In the genomic region with DNA sequence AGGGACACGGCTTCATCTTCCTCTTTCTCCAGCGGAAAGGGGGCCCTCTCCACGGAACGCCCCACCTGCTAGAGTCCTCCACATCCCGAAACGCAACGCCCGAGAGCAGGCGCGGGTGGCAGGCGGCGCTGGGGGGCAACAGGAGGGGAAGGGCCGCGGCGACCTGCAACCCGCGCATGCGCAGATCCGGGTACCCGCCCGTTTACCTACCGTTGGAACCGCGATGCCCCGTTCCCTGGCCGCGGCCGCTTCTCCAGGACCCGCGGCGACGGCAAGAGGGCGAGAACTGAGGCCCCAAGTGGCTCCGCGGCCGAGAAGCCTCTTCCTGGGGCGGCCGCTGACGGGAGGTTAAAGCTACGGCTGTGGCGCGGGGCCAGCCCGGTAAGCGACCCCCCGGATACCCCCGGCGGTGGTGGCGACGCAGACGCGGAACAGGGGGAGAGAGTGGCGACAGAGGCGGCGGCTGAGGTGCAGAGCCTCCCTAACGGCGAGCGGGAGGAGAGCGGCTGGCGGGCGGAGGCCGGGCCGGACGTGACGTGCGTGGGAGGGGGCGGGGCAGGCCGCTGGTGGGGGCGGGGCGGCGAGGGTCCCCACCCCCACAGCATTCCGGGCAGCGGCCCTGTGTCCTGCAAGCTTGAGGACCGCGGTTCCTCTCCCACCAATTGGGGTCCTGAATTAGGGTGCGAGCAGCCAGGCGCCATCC, we compare ENCODE assay signal across 1 cellular context.
A peak's percentile ranks its signal among the peaks of the same experiment; 100 is the strongest.
TF ChIP-seq lines count a peak whose summit lies in the region.

A gene (minus strand): TSS at position 508 of the 703 bp plus-strand sequence. CDS start 13,968 bp downstream, outside the sequence.

TF ChIP-seq in WTC11, 78 proteins besides CTCF, POLR2A, EP300 and RAD21 (continued from another document):
- TF ChIP-seq ESRRA (CRISPR knock-in tag; IDR thresholded peaks at IDR 0.05; ENCODE audit: borderline replicate concordance) (0 out of 2 replicates have a peak, but pooled peaks have one; percentile 59), ETV6 (CRISPR knock-in tag; IDR thresholded peaks at IDR 0.05) (no peak), TEAD1 (CRISPR knock-in tag; IDR thresholded peaks at IDR 0.05) (peak; percentile 75), ELF4 (CRISPR knock-in tag; IDR thresholded peaks at IDR 0.05; ENCODE audit: low read depth) (no peak), ZNF671 (CRISPR knock-in tag; IDR thresholded peaks at IDR 0.05) (no peak), FOXJ3 (CRISPR knock-in tag; IDR thresholded peaks at IDR 0.05; ENCODE audit: borderline replicate concordance) (no peak), FOXK1 (CRISPR knock-in tag; IDR thresholded peaks at IDR 0.05) (no peak; the same call in 1 of the 2 replicates), CBFB (CRISPR knock-in tag; IDR thresholded peaks at IDR 0.05; ENCODE audit: low read depth) (peak; percentile 93; the same call in 1 of the 2 replicates), MXD4 (CRISPR knock-in tag; IDR thresholded peaks at IDR 0.05; ENCODE audit: borderline replicate concordance) (no peak), HMGA2 (CRISPR knock-in tag; IDR thresholded peaks at IDR 0.05) (no peak)
- TF ChIP-seq, protein P1, sequence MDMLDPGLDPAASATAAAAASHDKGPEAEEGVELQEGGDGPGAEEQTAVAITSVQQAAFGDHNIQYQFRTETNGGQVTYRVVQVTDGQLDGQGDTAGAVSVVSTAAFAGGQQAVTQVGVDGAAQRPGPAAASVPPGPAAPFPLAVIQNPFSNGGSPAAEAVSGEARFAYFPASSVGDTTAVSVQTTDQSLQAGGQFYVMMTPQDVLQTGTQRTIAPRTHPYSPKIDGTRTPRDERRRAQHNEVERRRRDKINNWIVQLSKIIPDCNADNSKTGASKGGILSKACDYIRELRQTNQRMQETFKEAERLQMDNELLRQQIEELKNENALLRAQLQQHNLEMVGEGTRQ (CRISPR knock-in tag; IDR thresholded peaks at IDR 0.05) = no peak
- TF ChIP-seq, protein P2, sequence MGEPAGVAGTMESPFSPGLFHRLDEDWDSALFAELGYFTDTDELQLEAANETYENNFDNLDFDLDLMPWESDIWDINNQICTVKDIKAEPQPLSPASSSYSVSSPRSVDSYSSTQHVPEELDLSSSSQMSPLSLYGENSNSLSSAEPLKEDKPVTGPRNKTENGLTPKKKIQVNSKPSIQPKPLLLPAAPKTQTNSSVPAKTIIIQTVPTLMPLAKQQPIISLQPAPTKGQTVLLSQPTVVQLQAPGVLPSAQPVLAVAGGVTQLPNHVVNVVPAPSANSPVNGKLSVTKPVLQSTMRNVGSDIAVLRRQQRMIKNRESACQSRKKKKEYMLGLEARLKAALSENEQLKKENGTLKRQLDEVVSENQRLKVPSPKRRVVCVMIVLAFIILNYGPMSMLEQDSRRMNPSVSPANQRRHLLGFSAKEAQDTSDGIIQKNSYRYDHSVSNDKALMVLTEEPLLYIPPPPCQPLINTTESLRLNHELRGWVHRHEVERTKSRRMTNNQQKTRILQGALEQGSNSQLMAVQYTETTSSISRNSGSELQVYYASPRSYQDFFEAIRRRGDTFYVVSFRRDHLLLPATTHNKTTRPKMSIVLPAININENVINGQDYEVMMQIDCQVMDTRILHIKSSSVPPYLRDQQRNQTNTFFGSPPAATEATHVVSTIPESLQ (CRISPR knock-in tag; IDR thresholded peaks at IDR 0.05) = no peak
- TF ChIP-seq, protein P3, sequence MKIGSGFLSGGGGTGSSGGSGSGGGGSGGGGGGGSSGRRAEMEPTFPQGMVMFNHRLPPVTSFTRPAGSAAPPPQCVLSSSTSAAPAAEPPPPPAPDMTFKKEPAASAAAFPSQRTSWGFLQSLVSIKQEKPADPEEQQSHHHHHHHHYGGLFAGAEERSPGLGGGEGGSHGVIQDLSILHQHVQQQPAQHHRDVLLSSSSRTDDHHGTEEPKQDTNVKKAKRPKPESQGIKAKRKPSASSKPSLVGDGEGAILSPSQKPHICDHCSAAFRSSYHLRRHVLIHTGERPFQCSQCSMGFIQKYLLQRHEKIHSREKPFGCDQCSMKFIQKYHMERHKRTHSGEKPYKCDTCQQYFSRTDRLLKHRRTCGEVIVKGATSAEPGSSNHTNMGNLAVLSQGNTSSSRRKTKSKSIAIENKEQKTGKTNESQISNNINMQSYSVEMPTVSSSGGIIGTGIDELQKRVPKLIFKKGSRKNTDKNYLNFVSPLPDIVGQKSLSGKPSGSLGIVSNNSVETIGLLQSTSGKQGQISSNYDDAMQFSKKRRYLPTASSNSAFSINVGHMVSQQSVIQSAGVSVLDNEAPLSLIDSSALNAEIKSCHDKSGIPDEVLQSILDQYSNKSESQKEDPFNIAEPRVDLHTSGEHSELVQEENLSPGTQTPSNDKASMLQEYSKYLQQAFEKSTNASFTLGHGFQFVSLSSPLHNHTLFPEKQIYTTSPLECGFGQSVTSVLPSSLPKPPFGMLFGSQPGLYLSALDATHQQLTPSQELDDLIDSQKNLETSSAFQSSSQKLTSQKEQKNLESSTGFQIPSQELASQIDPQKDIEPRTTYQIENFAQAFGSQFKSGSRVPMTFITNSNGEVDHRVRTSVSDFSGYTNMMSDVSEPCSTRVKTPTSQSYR (CRISPR knock-in tag; IDR thresholded peaks at IDR 0.05) = peak; percentile 82; the same call in 1 of the 2 replicates
- TF ChIP-seq, protein P4, sequence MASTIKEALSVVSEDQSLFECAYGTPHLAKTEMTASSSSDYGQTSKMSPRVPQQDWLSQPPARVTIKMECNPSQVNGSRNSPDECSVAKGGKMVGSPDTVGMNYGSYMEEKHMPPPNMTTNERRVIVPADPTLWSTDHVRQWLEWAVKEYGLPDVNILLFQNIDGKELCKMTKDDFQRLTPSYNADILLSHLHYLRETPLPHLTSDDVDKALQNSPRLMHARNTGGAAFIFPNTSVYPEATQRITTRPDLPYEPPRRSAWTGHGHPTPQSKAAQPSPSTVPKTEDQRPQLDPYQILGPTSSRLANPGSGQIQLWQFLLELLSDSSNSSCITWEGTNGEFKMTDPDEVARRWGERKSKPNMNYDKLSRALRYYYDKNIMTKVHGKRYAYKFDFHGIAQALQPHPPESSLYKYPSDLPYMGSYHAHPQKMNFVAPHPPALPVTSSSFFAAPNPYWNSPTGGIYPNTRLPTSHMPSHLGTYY (CRISPR knock-in tag; IDR thresholded peaks at IDR 0.05) = no peak
- TF ChIP-seq, protein P5, sequence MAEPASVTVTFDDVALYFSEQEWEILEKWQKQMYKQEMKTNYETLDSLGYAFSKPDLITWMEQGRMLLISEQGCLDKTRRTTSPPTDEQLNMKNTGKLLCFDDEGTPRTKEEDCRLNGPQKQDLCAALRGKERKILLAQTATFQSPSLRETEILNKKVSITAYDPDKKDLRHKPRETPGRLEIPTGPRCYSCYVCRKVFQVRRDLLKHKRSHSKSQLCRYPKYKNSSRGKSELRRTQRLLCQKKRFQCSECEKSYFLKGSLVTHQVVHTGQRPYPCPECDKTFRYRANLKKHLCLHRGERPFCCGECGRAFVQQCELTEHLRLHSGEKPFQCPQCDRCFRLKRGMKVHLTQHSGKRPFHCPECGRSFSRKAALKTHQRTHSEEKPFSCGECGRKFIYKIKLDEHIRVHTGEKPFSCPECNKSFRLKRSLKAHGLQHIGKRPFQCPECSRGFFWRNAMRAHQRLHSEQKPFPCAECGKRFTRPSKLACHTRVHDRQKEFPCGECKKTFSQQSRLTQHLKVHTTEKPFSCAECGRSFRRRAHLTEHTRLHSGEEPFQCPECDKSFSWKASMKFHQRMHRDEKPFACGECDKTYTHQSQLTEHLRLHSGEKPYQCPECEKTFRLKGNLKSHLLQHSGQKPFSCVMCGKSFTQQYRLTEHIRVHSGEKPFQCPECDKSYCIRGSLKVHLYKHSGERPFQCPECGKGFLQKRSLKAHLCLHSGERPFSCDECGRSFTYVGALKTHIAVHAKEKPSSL (CRISPR knock-in tag; conservative IDR thresholded peaks at IDR 0.05) = no peak
- TF ChIP-seq, protein P6, sequence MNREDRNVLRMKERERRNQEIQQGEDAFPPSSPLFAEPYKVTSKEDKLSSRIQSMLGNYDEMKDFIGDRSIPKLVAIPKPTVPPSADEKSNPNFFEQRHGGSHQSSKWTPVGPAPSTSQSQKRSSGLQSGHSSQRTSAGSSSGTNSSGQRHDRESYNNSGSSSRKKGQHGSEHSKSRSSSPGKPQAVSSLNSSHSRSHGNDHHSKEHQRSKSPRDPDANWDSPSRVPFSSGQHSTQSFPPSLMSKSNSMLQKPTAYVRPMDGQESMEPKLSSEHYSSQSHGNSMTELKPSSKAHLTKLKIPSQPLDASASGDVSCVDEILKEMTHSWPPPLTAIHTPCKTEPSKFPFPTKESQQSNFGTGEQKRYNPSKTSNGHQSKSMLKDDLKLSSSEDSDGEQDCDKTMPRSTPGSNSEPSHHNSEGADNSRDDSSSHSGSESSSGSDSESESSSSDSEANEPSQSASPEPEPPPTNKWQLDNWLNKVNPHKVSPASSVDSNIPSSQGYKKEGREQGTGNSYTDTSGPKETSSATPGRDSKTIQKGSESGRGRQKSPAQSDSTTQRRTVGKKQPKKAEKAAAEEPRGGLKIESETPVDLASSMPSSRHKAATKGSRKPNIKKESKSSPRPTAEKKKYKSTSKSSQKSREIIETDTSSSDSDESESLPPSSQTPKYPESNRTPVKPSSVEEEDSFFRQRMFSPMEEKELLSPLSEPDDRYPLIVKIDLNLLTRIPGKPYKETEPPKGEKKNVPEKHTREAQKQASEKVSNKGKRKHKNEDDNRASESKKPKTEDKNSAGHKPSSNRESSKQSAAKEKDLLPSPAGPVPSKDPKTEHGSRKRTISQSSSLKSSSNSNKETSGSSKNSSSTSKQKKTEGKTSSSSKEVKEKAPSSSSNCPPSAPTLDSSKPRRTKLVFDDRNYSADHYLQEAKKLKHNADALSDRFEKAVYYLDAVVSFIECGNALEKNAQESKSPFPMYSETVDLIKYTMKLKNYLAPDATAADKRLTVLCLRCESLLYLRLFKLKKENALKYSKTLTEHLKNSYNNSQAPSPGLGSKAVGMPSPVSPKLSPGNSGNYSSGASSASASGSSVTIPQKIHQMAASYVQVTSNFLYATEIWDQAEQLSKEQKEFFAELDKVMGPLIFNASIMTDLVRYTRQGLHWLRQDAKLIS (CRISPR knock-in tag; IDR thresholded peaks at IDR 0.05; ENCODE audit: borderline replicate concordance) = no peak
- TF ChIP-seq, protein P7, sequence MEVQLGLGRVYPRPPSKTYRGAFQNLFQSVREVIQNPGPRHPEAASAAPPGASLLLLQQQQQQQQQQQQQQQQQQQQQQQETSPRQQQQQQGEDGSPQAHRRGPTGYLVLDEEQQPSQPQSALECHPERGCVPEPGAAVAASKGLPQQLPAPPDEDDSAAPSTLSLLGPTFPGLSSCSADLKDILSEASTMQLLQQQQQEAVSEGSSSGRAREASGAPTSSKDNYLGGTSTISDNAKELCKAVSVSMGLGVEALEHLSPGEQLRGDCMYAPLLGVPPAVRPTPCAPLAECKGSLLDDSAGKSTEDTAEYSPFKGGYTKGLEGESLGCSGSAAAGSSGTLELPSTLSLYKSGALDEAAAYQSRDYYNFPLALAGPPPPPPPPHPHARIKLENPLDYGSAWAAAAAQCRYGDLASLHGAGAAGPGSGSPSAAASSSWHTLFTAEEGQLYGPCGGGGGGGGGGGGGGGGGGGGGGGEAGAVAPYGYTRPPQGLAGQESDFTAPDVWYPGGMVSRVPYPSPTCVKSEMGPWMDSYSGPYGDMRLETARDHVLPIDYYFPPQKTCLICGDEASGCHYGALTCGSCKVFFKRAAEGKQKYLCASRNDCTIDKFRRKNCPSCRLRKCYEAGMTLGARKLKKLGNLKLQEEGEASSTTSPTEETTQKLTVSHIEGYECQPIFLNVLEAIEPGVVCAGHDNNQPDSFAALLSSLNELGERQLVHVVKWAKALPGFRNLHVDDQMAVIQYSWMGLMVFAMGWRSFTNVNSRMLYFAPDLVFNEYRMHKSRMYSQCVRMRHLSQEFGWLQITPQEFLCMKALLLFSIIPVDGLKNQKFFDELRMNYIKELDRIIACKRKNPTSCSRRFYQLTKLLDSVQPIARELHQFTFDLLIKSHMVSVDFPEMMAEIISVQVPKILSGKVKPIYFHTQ (CRISPR knock-in tag; IDR thresholded peaks at IDR 0.05) = no peak
TF ChIP-seq in WTC11: peak in this region for 20.
